1 cellular context compared by ENCODE assay signal in genomic region chr6:74248966-74249365, GRCh38.
TF ChIP-seq lines count a peak whose summit lies in the region.

No MANE protein-coding gene starts in this region.

TF ChIP-seq in HepG2, 621 proteins besides CTCF, POLR2A, EP300 and RAD21 (continued from another document):
- TF ChIP-seq ARID4A (CRISPR knock-in tag; IDR thresholded peaks at IDR 0.05; ENCODE audit: borderline replicate concordance): no peak
- no peak for TF ChIP-seq TFAP4 (IDR thresholded peaks at IDR 0.05; ENCODE audit: borderline replicate concordance, low read depth)
- TF ChIP-seq, protein P1, sequence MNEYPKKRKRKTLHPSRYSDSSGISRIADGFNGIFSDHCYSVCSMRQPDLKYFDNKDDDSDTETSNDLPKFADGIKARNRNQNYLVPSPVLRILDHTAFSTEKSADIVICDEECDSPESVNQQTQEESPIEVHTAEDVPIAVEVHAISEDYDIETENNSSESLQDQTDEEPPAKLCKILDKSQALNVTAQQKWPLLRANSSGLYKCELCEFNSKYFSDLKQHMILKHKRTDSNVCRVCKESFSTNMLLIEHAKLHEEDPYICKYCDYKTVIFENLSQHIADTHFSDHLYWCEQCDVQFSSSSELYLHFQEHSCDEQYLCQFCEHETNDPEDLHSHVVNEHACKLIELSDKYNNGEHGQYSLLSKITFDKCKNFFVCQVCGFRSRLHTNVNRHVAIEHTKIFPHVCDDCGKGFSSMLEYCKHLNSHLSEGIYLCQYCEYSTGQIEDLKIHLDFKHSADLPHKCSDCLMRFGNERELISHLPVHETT (CRISPR knock-in tag; conservative IDR thresholded peaks at IDR 0.05): no peak
- no peak for TF ChIP-seq THAP8 (CRISPR knock-in tag; IDR thresholded peaks at IDR 0.05; ENCODE audit: borderline replicate concordance)
- no peak for TF ChIP-seq ZNF772 (CRISPR knock-in tag; IDR thresholded peaks at IDR 0.05)
- TF ChIP-seq ZNF556 (CRISPR knock-in tag; IDR thresholded peaks at IDR 0.05; ENCODE audit: borderline replicate concordance): no peak
- TF ChIP-seq ZFP36L1 (CRISPR knock-in tag; IDR thresholded peaks at IDR 0.05): no peak
- TF ChIP-seq ATAD3A (CRISPR knock-in tag; IDR thresholded peaks at IDR 0.05): no peak
- TF ChIP-seq ZMYM4 (CRISPR knock-in tag; IDR thresholded peaks at IDR 0.05): no peak
- no peak for TF ChIP-seq AKAP8 (CRISPR knock-in tag; IDR thresholded peaks at IDR 0.05)
- no peak for TF ChIP-seq HOXA9 (CRISPR knock-in tag; IDR thresholded peaks at IDR 0.05; ENCODE audit: borderline replicate concordance)
- TF ChIP-seq ZNF335 (CRISPR knock-in tag; IDR thresholded peaks at IDR 0.05): no peak
- TF ChIP-seq ZNF567 (CRISPR knock-in tag; IDR thresholded peaks at IDR 0.05; ENCODE audit: borderline replicate concordance): no peak
- TF ChIP-seq ZNF552 (CRISPR knock-in tag; IDR thresholded peaks at IDR 0.05; ENCODE audit: borderline replicate concordance): no peak
TF ChIP-seq in HepG2: peak in this region for 0.
